8 cellular contexts compared by ENCODE assay signal in the genomic region with DNA sequence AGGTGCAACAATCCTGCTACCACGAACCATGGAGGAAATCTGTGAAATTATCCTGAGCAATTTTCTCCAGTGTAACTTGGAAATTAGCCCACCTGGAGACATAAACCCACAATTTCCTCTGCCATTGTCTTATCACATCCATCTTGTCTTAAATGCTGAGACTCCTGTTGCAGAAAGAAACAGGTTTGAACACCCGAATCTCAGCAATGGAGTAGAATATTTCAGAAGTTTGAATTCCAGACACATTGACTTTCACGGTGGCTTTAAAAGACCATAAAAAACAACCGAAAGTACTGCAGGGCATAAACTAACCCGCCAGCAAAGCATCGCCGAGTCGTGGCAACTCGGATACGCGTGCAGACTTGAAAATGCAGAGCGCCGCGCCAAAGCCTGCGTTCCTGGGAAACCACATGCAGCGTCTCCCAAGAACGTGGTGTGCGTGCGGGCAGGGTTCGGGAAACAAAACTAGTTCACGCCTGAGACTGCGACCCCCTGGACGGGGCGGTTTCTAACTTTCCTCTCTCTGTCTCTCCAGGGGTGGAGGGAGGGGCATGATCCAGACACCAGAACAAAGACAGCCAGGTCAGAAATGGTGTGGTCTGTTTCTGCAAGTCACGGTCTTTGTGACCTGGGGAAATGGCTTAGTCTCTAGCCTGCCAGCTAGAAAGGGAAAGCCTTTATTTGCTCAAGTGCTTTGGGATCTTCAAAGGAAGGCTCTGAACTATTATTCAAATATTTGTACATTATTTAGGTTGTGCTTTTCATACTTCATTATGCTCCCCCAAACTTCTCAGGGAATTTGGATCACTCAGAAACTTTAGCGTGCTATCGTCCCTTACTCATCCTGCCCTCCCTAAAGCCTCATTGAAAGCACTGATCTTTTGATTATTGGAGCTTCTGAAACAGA. TPM values are rescaled to one million over a fixed set of nuclear protein-coding genes. Genes with fewer than 3 reads are reported as not detected.
DNase-seq lines count a peak whose midpoint lies in the region; ATAC-seq lines count a peak whose summit lies in the region.

No MANE protein-coding gene starts in this region.

- no peaks in the 10 kb centered on the region for H3K9me3 ChIP-seq in neuron (ENCODE audit: low read length)

- H3K4me3 ChIP-seq in H7 (ENCODE audit: insufficient read depth, low read depth, low read length) (peak overlapping the region; percentile 14; the same call in 1 of the 2 replicates), neuron (ENCODE audit: low read length) (peak overlapping the region; percentile 16)

- peaks cover 47% of the 10 kb centered on the region for H3K27me3 Mint-ChIP-seq in T-helper 2 cell treated with Interferon-gamma antibody and Interleukin-4, amounts not matched to agents 5 μg/mL and 100 μg/mL, for 36 hours (ENCODE audit: low read depth)

- H3K36me3 ChIP-seq in H7 (replicated peaks; ENCODE audit: control insufficient read depth, insufficient read depth, low read length) (no peaks in the 10 kb centered on the region), neuron (ENCODE audit: insufficient read depth, low read length) (no peaks in the 10 kb centered on the region)

- no peaks in the 10 kb centered on the region for H3K36me3 Mint-ChIP-seq in T-helper 2 cell treated with Interferon-gamma antibody and Interleukin-4, amounts not matched to agents 5 μg/mL and 100 μg/mL, for 36 hours (ENCODE audit: low read depth)

- DNase-seq in AG20443 (ENCODE audit: low spot score): peak; percentile 81
- peak; percentile 40 for DNase-seq in H7
- DNase-seq in T-helper 2 cell treated with Interferon-gamma antibody and Interleukin-4, amounts not matched to agents 5 μg/mL and 100 μg/mL, for 36 hours (ENCODE audit: low spot score): no peak
- peak; percentile 4 for DNase-seq in fibroblast of the conjunctiva (ENCODE audit: low read depth)
- no peak for DNase-seq in stimulated activated CD4-positive, alpha-beta T cell treated with anti-CD3 and anti-CD28 coated beads, Interleukin-2, amount 100 ng/mL, for 48 hours

- H2AFZ ChIP-seq in neuron (ENCODE audit: low read depth, low read length): peak overlapping the region; percentile 70

- H3K27ac Mint-ChIP-seq in T-helper 2 cell treated with Interferon-gamma antibody and Interleukin-4, amounts not matched to agents 5 μg/mL and 100 μg/mL, for 36 hours: no peak overlapping the region

- peaks cover 8% of the 10 kb centered on the region for H3K4me1 ChIP-seq in neuron (ENCODE audit: insufficient read depth, low read length)

- peaks cover 2% of the 10 kb centered on the region; the same call in 1 of the 2 replicates for H3K27me3 ChIP-seq in H7 (ENCODE audit: control insufficient read depth, insufficient read depth, low read length)
- no peaks in the 10 kb centered on the region for H3K27me3 ChIP-seq in neuron (ENCODE audit: insufficient read depth, low read length)

- ATAC-seq in GM19328 (IDR thresholded peaks at IDR 0.05; ENCODE audit: unreplicated experiment) (no peak), GM18520 (IDR thresholded peaks at IDR 0.05; ENCODE audit: unreplicated experiment) (no peak)

- H3K4me1 Mint-ChIP-seq in T-helper 2 cell treated with Interferon-gamma antibody and Interleukin-4, amounts not matched to agents 5 μg/mL and 100 μg/mL, for 36 hours (ENCODE audit: low read depth): peaks cover 4% of the 10 kb centered on the region

- peak overlapping the region; percentile 58 for H3K4me3 Mint-ChIP-seq in T-helper 2 cell treated with Interferon-gamma antibody and Interleukin-4, amounts not matched to agents 5 μg/mL and 100 μg/mL, for 36 hours

- H3K9me3 Mint-ChIP-seq in T-helper 2 cell treated with Interferon-gamma antibody and Interleukin-4, amounts not matched to agents 5 μg/mL and 100 μg/mL, for 36 hours: no peaks in the 10 kb centered on the region

RNA-seq across cellular contexts. Expression of a gene that starts 26.9 kb away (rescaled TPM):
- 23.8 and 31.0 TPM in 2 replicates for total RNA-seq in H7 (2014; rRNA removed; shearing (Covaris generic))

Comparison
In these comparisons a context has a peak if more than half of its experiments do, and no peak if none do; other contexts are left out.
1. DNase-seq: peak in AG20443 (single experiment), H7 (single experiment) and fibroblast of the conjunctiva (single experiment); none in T-helper 2 cell treated with Interferon-gamma antibody and Interleukin-4, amounts not matched to agents 5 μg/mL and 100 μg/mL, for 36 hours (single experiment) and stimulated activated CD4-positive, alpha-beta T cell treated with anti-CD3 and anti-CD28 coated beads, Interleukin-2, amount 100 ng/mL, for 48 hours (0 of 2).